ENCODE assay signal across 1 cellular context in genomic region chr20:35147575-35148071, GRCh38.
TF ChIP-seq lines count a peak whose summit lies in the region.

No MANE protein-coding gene starts in this region.

TF ChIP-seq in neural cell, 6 proteins besides CTCF, POLR2A, EP300 and RAD21:
- TF ChIP-seq MXI1 (conservative IDR thresholded peaks at IDR 0.05; ENCODE audit: poor library complexity, severe bottlenecking): peak; percentile 8
TF ChIP-seq in neural cell: peak in this region for 1; not testable (repeated sequence) for 5.
